Comparison of ENCODE assay signal across 19 cellular contexts in genomic region chr2:144432921-144433320, GRCh38.
DNase-seq lines count a peak whose midpoint lies in the region; ATAC-seq and TF ChIP-seq lines count a peak whose summit lies in the region.
"Had no signal": no experiment of that assay in that cellular context is flagged by ENCODE, and none has a peak within 500 bp of the region (broad histone marks: within the 10 kb centered on the region; RNA-seq: fewer than 3 reads in every experiment).

No MANE protein-coding gene starts in this region.

- H4K20me1 ChIP-seq in BLaER1, result peaks cover 100% of the 10 kb centered on the region

- H3K27me3 ChIP-seq in BLaER1 (no peaks in the 10 kb centered on the region), Peyer's patch (no peaks in the 10 kb centered on the region), spleen (replicated peaks in 1 of 7) (no peaks in the 10 kb centered on the region)
- H3K27me3 ChIP-seq: SJCRH30 had no signal

- H3K36me3 ChIP-seq in BLaER1 (peaks cover 95% of the 10 kb centered on the region), Peyer's patch (no peaks in the 10 kb centered on the region), spleen (peaks cover 0 to 39% (median 8%) of the 10 kb centered on the region in 6 donors)

- H3K4me3 ChIP-seq in BLaER1, result no peak overlapping the region
- no peak overlapping the region for H3K4me3 ChIP-seq in Peyer's patch
- no peak overlapping the region for H3K4me3 ChIP-seq in spleen
- H3K4me3 ChIP-seq: SJCRH30 had no signal

- H3K27ac ChIP-seq in BLaER1 (no peak overlapping the region), Peyer's patch (peak overlapping the region in 3 of 4 donors; percentile 6 to 19 (median 6)), spleen (peak overlapping the region in 6 of 8 donors; percentile 5 to 84 (median 76))

- peaks cover 64% of the 10 kb centered on the region for H3K4me1 ChIP-seq in BLaER1
- H3K4me1 ChIP-seq in Peyer's patch, result peaks cover 0 to 10% (median 0%) of the 10 kb centered on the region in 4 donors
- peaks cover 14 to 100% (median 79%) of the 10 kb centered on the region in 6 donors for H3K4me1 ChIP-seq in spleen

- DNase-seq in Peyer's patch (no peak), fibroblast of peridontal ligament (ENCODE audit: extremely low read depth) (peak; percentile 36), spleen (no peak), NCI-H1694 (lab: John Stamatoyannopoulos, UW) (no peak), GM03348 (ENCODE audit: low spot score) (no peak)
- DNase-seq: CD4-positive, alpha-beta T cell; DND-41; GF-D8; KBM-7; MM.1S; NCI-H1105; NCI-H187; NCI-H2171 treated with DMSO at 0.1 percent for 48 hours; NCI-H510A; RPMI8226 had no signal

- TF ChIP-seq CTCF in Peyer's patch (IDR thresholded peaks at IDR 0.05), result no peak
- no peak for TF ChIP-seq CTCF in spleen (IDR thresholded peaks at IDR 0.05 in 8 of 11, conservative IDR thresholded peaks at IDR 0.05 in 3 of 11)

- intact Hi-C loops in spleen (cut with DNase I; ENCODE audit: low total_unique reads), result no loop called here

- WGBS in spleen, 5 donors, result 61 to 79% (median 71%) methylated on average over 1 of the region's 1 CpG

- H3K9me3 ChIP-seq in BLaER1, result no peaks in the 10 kb centered on the region
- H3K9me3 ChIP-seq in Peyer's patch, result no peaks in the 10 kb centered on the region
- H3K9me3 ChIP-seq in spleen, result no peaks in the 10 kb centered on the region
- H3K9me3 ChIP-seq: SJCRH30 had no signal

- H3K9ac ChIP-seq in BLaER1, result no peak overlapping the region

- ATAC-seq in GM21717 (IDR thresholded peaks at IDR 0.05; ENCODE audit: unreplicated experiment) (no peak), HG03025 (IDR thresholded peaks at IDR 0.05; ENCODE audit: low FRiP score, unreplicated experiment) (no peak)

- H3K4me2 ChIP-seq in BLaER1, result 0 out of 2 replicates have a peak overlapping the region, but pooled peaks have one; percentile 2

- TF ChIP-seq POLR2A in Peyer's patch (IDR thresholded peaks at IDR 0.05) (no peak), spleen (IDR thresholded peaks at IDR 0.05) (no peak)
